ENCODE assay signal across 2 cellular contexts in the genomic region with DNA sequence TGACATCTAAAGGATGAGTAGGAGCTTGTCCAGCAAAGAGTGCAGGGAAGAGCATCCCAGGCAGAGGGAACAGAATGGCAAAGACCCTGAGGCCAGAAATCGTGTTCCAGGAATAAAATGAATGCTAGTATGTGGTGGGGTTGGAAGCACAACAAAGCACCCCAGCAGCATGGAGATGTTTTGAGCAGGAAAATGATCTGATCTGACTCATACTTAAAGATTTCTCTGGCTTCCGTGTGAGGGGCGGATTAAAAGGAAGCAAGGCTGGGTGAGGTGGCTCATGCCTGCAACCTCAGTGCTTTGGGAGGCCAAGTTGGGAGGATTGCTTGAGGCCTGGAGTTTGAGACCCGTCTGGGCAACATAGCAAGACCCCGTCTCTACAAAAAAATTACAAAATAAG.
TF ChIP-seq lines count a peak whose summit lies in the region.

No MANE protein-coding gene starts in this region.

TF ChIP-seq in endothelial cell of umbilical vein, 7 proteins besides CTCF, POLR2A, EP300 and RAD21 (continued from another document):
- peak; percentile 49 for TF ChIP-seq POLR2AphosphoS5 (IDR thresholded peaks at IDR 0.05; ENCODE audit: insufficient read depth, low read depth, low read length)
- TF ChIP-seq GATA2 (IDR thresholded peaks at IDR 0.05; ENCODE audit: insufficient read depth, insufficient read length, low read depth, low read length): peak; percentile 73
- TF ChIP-seq JUN (IDR thresholded peaks at IDR 0.05; ENCODE audit: borderline replicate concordance, insufficient read depth, insufficient read length, low read depth): peak; percentile 47
- TF ChIP-seq EZH2 (IDR thresholded peaks at IDR 0.05; ENCODE audit: borderline replicate concordance, low read depth, low read length, severe bottlenecking): no peak
- TF ChIP-seq, protein P1, sequence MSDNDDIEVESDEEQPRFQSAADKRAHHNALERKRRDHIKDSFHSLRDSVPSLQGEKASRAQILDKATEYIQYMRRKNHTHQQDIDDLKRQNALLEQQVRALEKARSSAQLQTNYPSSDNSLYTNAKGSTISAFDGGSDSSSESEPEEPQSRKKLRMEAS (IDR thresholded peaks at IDR 0.05; ENCODE audit: insufficient read depth, insufficient read length): no peak
TF ChIP-seq in endothelial cell of umbilical vein: peak in this region for 4.

TF ChIP-seq in HEK293T, 16 proteins besides CTCF, POLR2A, EP300 and RAD21 (continued from another document):
- TF ChIP-seq, protein P2, sequence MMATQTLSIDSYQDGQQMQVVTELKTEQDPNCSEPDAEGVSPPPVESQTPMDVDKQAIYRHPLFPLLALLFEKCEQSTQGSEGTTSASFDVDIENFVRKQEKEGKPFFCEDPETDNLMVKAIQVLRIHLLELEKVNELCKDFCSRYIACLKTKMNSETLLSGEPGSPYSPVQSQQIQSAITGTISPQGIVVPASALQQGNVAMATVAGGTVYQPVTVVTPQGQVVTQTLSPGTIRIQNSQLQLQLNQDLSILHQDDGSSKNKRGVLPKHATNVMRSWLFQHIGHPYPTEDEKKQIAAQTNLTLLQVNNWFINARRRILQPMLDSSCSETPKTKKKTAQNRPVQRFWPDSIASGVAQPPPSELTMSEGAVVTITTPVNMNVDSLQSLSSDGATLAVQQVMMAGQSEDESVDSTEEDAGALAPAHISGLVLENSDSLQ (IDR thresholded peaks at IDR 0.05): no peak
- TF ChIP-seq TARDBP (IDR thresholded peaks at IDR 0.05): no peak
- TF ChIP-seq FOXA1 (IDR thresholded peaks at IDR 0.05): no peak
- no peak for TF ChIP-seq L3MBTL2 (conservative IDR thresholded peaks at IDR 0.05)
- no peak for TF ChIP-seq NFRKB (IDR thresholded peaks at IDR 0.05)
